In the genomic region with DNA sequence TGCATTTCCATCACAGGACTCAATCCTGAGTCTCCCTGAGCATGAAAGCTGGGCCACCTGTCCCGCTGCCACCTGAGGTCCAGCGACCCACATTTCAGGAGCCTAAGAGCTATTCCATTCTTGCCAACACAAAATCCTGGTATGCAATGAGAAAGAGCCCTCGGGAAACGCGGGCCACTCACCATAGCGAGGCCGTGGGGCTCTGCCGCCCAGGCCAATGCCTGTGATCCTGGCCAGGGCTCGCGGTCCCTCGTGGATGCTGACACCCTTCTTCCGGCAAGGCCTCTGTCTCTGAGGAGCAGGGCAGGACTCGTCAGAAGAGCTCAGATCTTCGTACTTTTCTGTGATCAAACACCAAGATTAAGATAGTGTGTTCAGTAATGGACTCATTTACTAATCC, we compare ENCODE assay signal across 27 cellular contexts. TPM values are rescaled to one million over a fixed set of nuclear protein-coding genes. Genes with fewer than 3 reads are reported as not detected.
"Had no signal": no experiment of that assay in that cellular context is flagged by ENCODE, and none has a peak within 500 bp of the region (broad histone marks: within the 10 kb centered on the region; RNA-seq: fewer than 3 reads in every experiment).

No MANE protein-coding gene starts in this region.

- DNase-seq: dermis blood vessel endothelial cell; effector memory CD4-positive, alpha-beta T cell; foreskin keratinocyte; heart right ventricle; hippocampal formation; immature natural killer cell; islet precursor cell; occipital lobe; ovary; right cardiac atrium; sigmoid colon; stimulated activated CD4-positive, alpha-beta T cell treated with anti-CD3 and anti-CD28 coated beads, Interleukin-2, amount 100 ng/mL, for 24 hours; stimulated activated CD4-positive, alpha-beta T cell treated with anti-CD3 and anti-CD28 coated beads, Interleukin-4, amount 100 ng/mL, for 24 hours; stimulated activated naive CD4-positive, alpha-beta T cell treated with Interleukin-2 at 50 U/mL for 16 hours; stomach; testis; tibial artery had no signal

- H3K4me3 Mint-ChIP-seq: immature natural killer cell; memory B cell; stimulated activated effector memory CD8-positive, alpha-beta T cell treated with anti-CD3 and anti-CD28 coated beads, Interleukin-12 subunit alpha, Interleukin-12 subunit beta, amount 100 ng/mL, for 72 hours; type B pancreatic cell had no signal

- H3K9me3 Mint-ChIP-seq: immature natural killer cell; memory B cell; stimulated activated effector memory CD8-positive, alpha-beta T cell treated with anti-CD3 and anti-CD28 coated beads, Interleukin-12 subunit alpha, Interleukin-12 subunit beta, amount 100 ng/mL, for 72 hours; type B pancreatic cell had no signal

- ATAC-seq: foreskin keratinocyte; gastroesophageal sphincter; heart right ventricle; psoas muscle; right cardiac atrium; stimulated activated effector memory CD8-positive, alpha-beta T cell treated with anti-CD3 and anti-CD28 coated beads, Interleukin-12 subunit alpha, Interleukin-12 subunit beta, amount 100 ng/mL, for 72 hours had no signal

- H3K4me1 Mint-ChIP-seq: memory B cell had no signal

- H3K27ac ChIP-seq: coronary artery, esophagus muscularis mucosa, foreskin keratinocyte, gastroesophageal sphincter, heart right ventricle, ovary, psoas muscle, sigmoid colon, stomach, testis, tibial artery had no signal

- H3K36me3 ChIP-seq: ovary had no signal

- H3K9me3 ChIP-seq: esophagus muscularis mucosa, gastroesophageal sphincter, heart right ventricle, ovary, psoas muscle, sigmoid colon, stomach, testis, tibial artery had no signal

- H3K4me1 ChIP-seq: esophagus muscularis mucosa, foreskin keratinocyte, gastroesophageal sphincter, psoas muscle, sigmoid colon, testis, tibial artery had no signal

- H3K4me3 ChIP-seq: coronary artery, esophagus muscularis mucosa, gastroesophageal sphincter, heart right ventricle, lung, ovary, psoas muscle, sigmoid colon, stomach, testis, tibial artery had no signal

- H3K27me3 Mint-ChIP-seq: memory B cell, type B pancreatic cell had no signal

- H3K27me3 ChIP-seq: esophagus muscularis mucosa, foreskin keratinocyte, gastroesophageal sphincter, heart right ventricle, ovary, sigmoid colon, stomach, testis, tibial artery had no signal

- H3K27ac Mint-ChIP-seq: immature natural killer cell; memory B cell; stimulated activated effector memory CD8-positive, alpha-beta T cell treated with anti-CD3 and anti-CD28 coated beads, Interleukin-12 subunit alpha, Interleukin-12 subunit beta, amount 100 ng/mL, for 72 hours; type B pancreatic cell had no signal

RNA-seq across cellular contexts. Expression of gene DNAAF8, which starts 29.4 kb away (rescaled TPM):
- total RNA-seq: epithelial cell of proximal tubule, mononuclear cell had no signal
